Comparison of ENCODE assay signal across 9 cellular contexts in genomic region chr3:80688814-80689213, GRCh38.
DNase-seq lines count a peak whose midpoint lies in the region; ATAC-seq, FAIRE-seq and TF ChIP-seq lines count a peak whose summit lies in the region.
"Had no signal": no experiment of that assay in that cellular context is flagged by ENCODE, and none has a peak within 500 bp of the region (broad histone marks: within the 10 kb centered on the region; RNA-seq: fewer than 3 reads in every experiment).

No MANE protein-coding gene starts in this region.

- H4K91ac ChIP-seq in H1 (replicated peaks; ENCODE audit: insufficient read length, low read length), result no peak overlapping the region

- H3K4me3 Mint-ChIP-seq in GM23338, result no peak overlapping the region
- no peak overlapping the region for H3K4me3 Mint-ChIP-seq in T-cell
- H3K4me3 Mint-ChIP-seq: activated naive CD4-positive, alpha-beta T cell treated with anti-CD3 and anti-CD28 coated beads, Interleukin-2, amount 50 U/mL, for 24 hours had no signal

- H3K27me3 Mint-ChIP-seq in GM23338 (ENCODE audit: insufficient read depth, low read depth, poor library complexity), result no peaks in the 10 kb centered on the region
- H3K27me3 Mint-ChIP-seq in T-cell, result no peaks in the 10 kb centered on the region
- H3K27me3 Mint-ChIP-seq: activated naive CD4-positive, alpha-beta T cell treated with anti-CD3 and anti-CD28 coated beads, Interleukin-2, amount 50 U/mL, for 24 hours had no signal

- FAIRE-seq in H1 (lab: Jason Lieb, UNC) (no peak), pancreas (lab: Jason Lieb, UNC) (peak; percentile 95)

- H3K4me2 ChIP-seq in GM23338 (no peak overlapping the region), H1 (ENCODE audit: insufficient read depth in 1 of 2, low read depth in 2 of 2, low read length in 2 of 2) (no peak overlapping the region)

- no peak overlapping the region for H4K8ac ChIP-seq in H1 (ENCODE audit: extremely low read depth, insufficient read depth, low read length)

- POLR2A ChIA-PET in H1 (lab: Charles Lee; ENCODE audit: partially characterized antibody), result no interaction called here
- POLR2A ChIA-PET in T-cell (lab: Charles Lee), result no interaction called here

- H3K36me3 ChIP-seq in GM23338 (ENCODE audit: insufficient read depth) (no peaks in the 10 kb centered on the region), H1 (ENCODE audit: control insufficient read depth in 2 of 4, insufficient read depth in 4 of 4, low read length in 3 of 4) (no peaks in the 10 kb centered on the region), pancreas (no peaks in the 10 kb centered on the region)

- no peak overlapping the region for H2BK12ac ChIP-seq in H1 (ENCODE audit: low read depth, low read length)

- H3K23me2 ChIP-seq in H1 (ENCODE audit: low read depth, low read length), result no peaks in the 10 kb centered on the region

- intact Hi-C loops in pancreas (cut with DNase I), result no loop called here

- H3K4me3 ChIP-seq in GM23338, result no peak overlapping the region
- H3K4me3 ChIP-seq in H1 (ENCODE audit: extremely low read depth in 1 of 4, insufficient read depth in 2 of 4, low read depth in 3 of 4, low read length in 4 of 4), result no peak overlapping the region
- no peak overlapping the region for H3K4me3 ChIP-seq in pancreas
- no peak overlapping the region for H3K4me3 ChIP-seq in foreskin fibroblast (ENCODE audit: low read depth in 1 of 2, low read length in 2 of 2)

- H3K18ac ChIP-seq in H1 (ENCODE audit: extremely low read depth, low read length), result no peak overlapping the region

- no peaks in the 10 kb centered on the region for H3K79me1 ChIP-seq in H1 (ENCODE audit: low read depth, low read length)

- H2BK5ac ChIP-seq in H1 (ENCODE audit: low read depth, low read length), result no peak overlapping the region

- no peak overlapping the region for H2BK120ac ChIP-seq in H1 (replicated peaks; ENCODE audit: low read depth, low read length)

- H3K79me2 ChIP-seq in GM23338 (replicated peaks; ENCODE audit: insufficient read depth), result no peaks in the 10 kb centered on the region
- no peaks in the 10 kb centered on the region for H3K79me2 ChIP-seq in H1 (ENCODE audit: control insufficient read depth in 1 of 2, insufficient read depth in 2 of 2, low read length in 2 of 2)

- H3K56ac ChIP-seq in H1 (replicated peaks; ENCODE audit: insufficient read length, low read depth, low read length), result no peak overlapping the region

- DNase-seq in GM23338 (ENCODE audit: low spot score), result peak; percentile 19
- DNase-seq in NCI-H69 (lab: John Stamatoyannopoulos, UW), result peak; percentile 12
- DNase-seq in H1 (ENCODE audit: low read depth in 1 of 2, low spot score in 2 of 2), result no peak
- DNase-seq in pancreas, result no peak
- DNase-seq in foreskin fibroblast, result no peak
- no peak for DNase-seq in T-cell
- DNase-seq in DMS153 (lab: John Stamatoyannopoulos, UW), result no peak
- DNase-seq: stimulated activated CD4-positive, alpha-beta T cell treated with anti-CD3 and anti-CD28 coated beads, Interleukin-4, amount 100 ng/mL, for 4 hours had no signal

- TF ChIP-seq CTCF in GM23338 (conservative IDR thresholded peaks at IDR 0.05; ENCODE audit: low read depth in 2 of 2), result peak; percentile 41 to 50; a peak in 3 of 4 replicates
- TF ChIP-seq CTCF in H1 (IDR thresholded peaks at IDR 0.05; ENCODE audit: control extremely low read depth in 1 of 3, insufficient read depth in 1 of 3, low read depth in 1 of 3, low read length in 3 of 3), result peak in 1 of 3 experiments; percentile 10; a peak in 1 of 4 replicates
- no peak for TF ChIP-seq CTCF in pancreas (IDR thresholded peaks at IDR 0.05)
- TF ChIP-seq CTCF in foreskin fibroblast (IDR thresholded peaks at IDR 0.05; ENCODE audit: low read depth, low read length), result no peak

- H2BK15ac ChIP-seq in H1 (ENCODE audit: low read length), result no peak overlapping the region

- no peak overlapping the region for H3K14ac ChIP-seq in H1 (ENCODE audit: insufficient read length)

- CTCF ChIA-PET in H1 (lab: Charles Lee; ENCODE audit: partially characterized antibody), result interaction anchor here (1.5 kb wide), 1 partner anchor 20 kb away, joined by 7 read pairs; no protein-coding TSS in a partner anchor
- CTCF ChIA-PET in T-cell (lab: Charles Lee), result no interaction called here

- no peak overlapping the region for H2AK5ac ChIP-seq in H1 (ENCODE audit: low read depth, low read length)

- no peak overlapping the region for H3K27ac Mint-ChIP-seq in GM23338
- H3K27ac Mint-ChIP-seq in T-cell, result no peak overlapping the region
- H3K27ac Mint-ChIP-seq: activated naive CD4-positive, alpha-beta T cell treated with anti-CD3 and anti-CD28 coated beads, Interleukin-2, amount 50 U/mL, for 24 hours had no signal

- H2BK20ac ChIP-seq in H1 (ENCODE audit: low read length), result no peak overlapping the region

- TF ChIP-seq POLR2A in H1 (IDR thresholded peaks at IDR 0.05; ENCODE audit: control extremely low read depth in 1 of 2, low read depth in 2 of 2, low read length in 2 of 2), result no peak

- H2AFZ ChIP-seq in GM23338 (no peak overlapping the region), H1 (ENCODE audit: low read length) (no peak overlapping the region)

- H3K9me2 ChIP-seq in GM23338 (ENCODE audit: insufficient read depth), result no peaks in the 10 kb centered on the region

- no peaks in the 10 kb centered on the region for H3K9me3 Mint-ChIP-seq in GM23338
- H3K9me3 Mint-ChIP-seq in T-cell, result peaks cover 3 to 18% (median 13%) of the 10 kb centered on the region in 3 donors
- H3K9me3 Mint-ChIP-seq: activated naive CD4-positive, alpha-beta T cell treated with anti-CD3 and anti-CD28 coated beads, Interleukin-2, amount 50 U/mL, for 24 hours had no signal

- 28% methylated on average over 2 of the region's 2 CpGs; no CpG with 5 or more reads in 1 of the 2 experiments for WGBS in H1 (ENCODE audit: extremely low coverage in 1 of 2, insufficient coverage in 1 of 2, insufficient read length in 1 of 2, insufficient replicate concordance in 2 of 2, low coverage in 1 of 2, low lambda C conversion rate in 2 of 2, missing lambda C conversion rate in 1 of 2), 2 experiments
- 0% methylated on average over 2 of the region's 2 CpGs for WGBS in pancreas, 2 donors

- no peaks in the 10 kb centered on the region for H4K20me1 ChIP-seq in GM23338 (replicated peaks; ENCODE audit: insufficient read depth)
- H4K20me1 ChIP-seq in H1 (replicated peaks in 1 of 2; ENCODE audit: control insufficient read depth in 1 of 2, insufficient read depth in 2 of 2, low read length in 2 of 2), result no peaks in the 10 kb centered on the region

- H3K4me1 ChIP-seq in GM23338 (ENCODE audit: insufficient read depth), result no peaks in the 10 kb centered on the region
- no peaks in the 10 kb centered on the region for H3K4me1 ChIP-seq in H1 (replicated peaks in 1 of 4; ENCODE audit: control insufficient read depth in 3 of 4, insufficient read depth in 4 of 4, low read length in 3 of 4)
- H3K4me1 ChIP-seq in pancreas, result no peaks in the 10 kb centered on the region

- H3K4ac ChIP-seq in H1 (replicated peaks; ENCODE audit: insufficient read length, low read depth, low read length), result no peak overlapping the region

- no peak for ATAC-seq in GM23338
- no peak for ATAC-seq in pancreas
- ATAC-seq in T-cell (replicated peaks in 1 of 4), result no peak

- H4K5ac ChIP-seq in H1 (ENCODE audit: insufficient read length, low read depth, low read length), result no peak overlapping the region

- no peak overlapping the region for H3K27ac ChIP-seq in GM23338 (ENCODE audit: low read depth)
- H3K27ac ChIP-seq in H1 (ENCODE audit: low read depth, low read length), result no peak overlapping the region
- no peak overlapping the region for H3K27ac ChIP-seq in pancreas

- H3F3A ChIP-seq in GM23338 (replicated peaks; ENCODE audit: low read depth), result no peaks in the 10 kb centered on the region

- H3K36me3 Mint-ChIP-seq in GM23338 (ENCODE audit: low read depth) (no peaks in the 10 kb centered on the region), T-cell (no peaks in the 10 kb centered on the region)
- H3K36me3 Mint-ChIP-seq: activated naive CD4-positive, alpha-beta T cell treated with anti-CD3 and anti-CD28 coated beads, Interleukin-2, amount 50 U/mL, for 24 hours had no signal

- no peak for TF ChIP-seq EP300 in H1 (IDR thresholded peaks at IDR 0.05; ENCODE audit: borderline replicate concordance in 1 of 2, low read depth in 2 of 2, low read length in 2 of 2)

- TF ChIP-seq RAD21 in H1 (IDR thresholded peaks at IDR 0.05 in 1 of 2, conservative IDR thresholded peaks at IDR 0.05 in 1 of 2; ENCODE audit: low read depth in 2 of 2, low read length in 2 of 2), result peak; percentile 55 to 61

- no peak overlapping the region for H3K23ac ChIP-seq in H1 (ENCODE audit: insufficient read length)

- H3K27me3 ChIP-seq in GM23338 (ENCODE audit: insufficient read depth) (no peaks in the 10 kb centered on the region), H1 (replicated peaks in 1 of 4; ENCODE audit: control insufficient read depth in 3 of 4, extremely low read depth in 1 of 4, insufficient read depth in 3 of 4, low read length in 3 of 4) (no peaks in the 10 kb centered on the region), pancreas (no peaks in the 10 kb centered on the region)

- H3K4me1 Mint-ChIP-seq in GM23338 (no peaks in the 10 kb centered on the region), T-cell (no peaks in the 10 kb centered on the region)
- H3K4me1 Mint-ChIP-seq: activated naive CD4-positive, alpha-beta T cell treated with anti-CD3 and anti-CD28 coated beads, Interleukin-2, amount 50 U/mL, for 24 hours had no signal

- H3K9me3 ChIP-seq in H1 (ENCODE audit: insufficient read depth in 2 of 2, low read depth in 1 of 2, low read length in 1 of 2), result no peaks in the 10 kb centered on the region
- no peaks in the 10 kb centered on the region for H3K9me3 ChIP-seq in pancreas

- H3K9ac ChIP-seq in H1 (replicated peaks in 1 of 4; ENCODE audit: extremely low read depth in 1 of 4, low read depth in 3 of 4, low read length in 3 of 4), result no peak overlapping the region

TF ChIP-seq in GM23338, 12 proteins besides CTCF, POLR2A, EP300 and RAD21 (continues in another document):
- no peak for TF ChIP-seq JUNB (IDR thresholded peaks at IDR 0.05; ENCODE audit: unreplicated experiment)
- TF ChIP-seq POLR2AphosphoS5 (IDR thresholded peaks at IDR 0.05; ENCODE audit: low read depth), result no peak
- TF ChIP-seq EZH2phosphoT487 (IDR thresholded peaks at IDR 0.05; ENCODE audit: unreplicated experiment), result no peak

TF ChIP-seq in H1, 55 proteins besides CTCF, POLR2A, EP300 and RAD21 (continues in another document):
- TF ChIP-seq ATF2 (IDR thresholded peaks at IDR 0.05; ENCODE audit: low read length), result no peak
- TF ChIP-seq MAFK (IDR thresholded peaks at IDR 0.05; ENCODE audit: low read depth, low read length), result no peak
- TF ChIP-seq RXRA (IDR thresholded peaks at IDR 0.05; ENCODE audit: insufficient read depth, low read depth, low read length), result no peak

Comparison
In these comparisons a context has a peak if more than half of its experiments do, and no peak if none do; other contexts are left out.
1. DNase-seq: peak in GM23338 (single experiment) and NCI-H69 (single experiment); none in H1 (0 of 2), pancreas (0 of 6), foreskin fibroblast (0 of 2), T-cell (0 of 34) and DMS153 (single experiment).
2. CTCF ChIP-seq: peak in GM23338 (2 of 2); none in pancreas (0 of 4) and foreskin fibroblast (single experiment).